9 cellular contexts compared by ENCODE assay signal in the genomic region with DNA sequence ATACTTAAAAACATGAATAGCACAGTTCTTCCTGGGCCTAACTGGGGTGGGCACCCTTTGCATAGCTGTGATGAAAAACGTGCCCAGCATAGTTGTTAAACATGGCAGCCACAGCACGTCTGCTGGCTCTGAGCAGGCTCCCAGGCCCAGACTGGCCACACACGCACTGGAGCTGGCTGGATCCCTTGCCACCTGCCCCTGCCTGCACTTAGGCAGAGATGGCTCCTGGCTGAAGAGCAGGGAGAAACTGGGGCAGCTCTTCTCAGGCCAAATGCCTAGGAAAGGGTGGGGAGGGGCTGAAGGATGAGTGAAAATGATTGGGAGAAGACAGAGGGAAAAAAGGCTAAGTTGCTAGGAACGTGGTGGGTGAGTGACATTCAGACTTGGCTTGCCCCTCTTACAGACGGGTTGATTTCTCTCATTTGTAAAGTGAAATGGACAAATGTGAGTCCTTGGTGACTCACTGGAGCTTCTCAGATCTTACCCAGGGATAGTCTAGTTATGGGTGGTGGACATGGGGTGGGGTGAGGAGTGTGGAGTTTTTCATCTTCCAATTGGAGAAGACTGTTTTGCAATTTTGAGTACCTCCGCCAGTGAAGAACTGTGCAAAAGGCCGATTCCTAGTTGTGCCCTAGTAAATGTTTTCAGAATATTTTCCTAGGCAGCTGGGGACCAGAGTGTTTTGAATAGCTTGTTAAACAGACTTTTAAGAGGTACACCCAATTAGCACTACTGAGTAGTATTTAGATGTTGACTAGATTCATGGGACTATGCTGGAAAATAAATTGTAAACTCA. TPM values are rescaled to one million over a fixed set of nuclear protein-coding genes. Genes with fewer than 3 reads are reported as not detected.
A peak's percentile ranks its signal among the peaks of the same experiment; 100 is the strongest.
DNase-seq lines count a peak whose midpoint lies in the region; ATAC-seq and TF ChIP-seq lines count a peak whose summit lies in the region.
"Had no signal": no experiment of that assay in that cellular context is flagged by ENCODE, and none has a peak within 500 bp of the region (broad histone marks: within the 10 kb centered on the region; RNA-seq: fewer than 3 reads in every experiment).

No MANE protein-coding gene starts in this region.

- peaks cover 22 to 92% (median 67%) of the 10 kb centered on the region in 12 donors for H3K4me1 ChIP-seq in heart left ventricle

- H3K27ac Mint-ChIP-seq in HFFc6 (peak overlapping the region; percentile 91), activated B cell treated with CpG ODN at 0.5 μM for 24 hours (peak overlapping the region; percentile 6)

- H3K27me3 ChIP-seq in heart left ventricle, result no peaks in the 10 kb centered on the region

- H3K27me3 Mint-ChIP-seq in HFFc6 (ENCODE audit: insufficient read depth) (peaks cover 4% of the 10 kb centered on the region; the same call in 1 of the 2 replicates), activated B cell treated with CpG ODN at 0.5 μM for 24 hours (no peaks in the 10 kb centered on the region)

- DNase-seq in HFFc6 (peak; percentile 80), activated B cell treated with CpG ODN at 0.5 μM for 24 hours (no peak), heart left ventricle (no peak), occipital lobe (lab: John Stamatoyannopoulos, UW) (no peak), DMS153 treated with DMSO at 0.1 percent for 48 hours (lab: John Stamatoyannopoulos, UW; ENCODE audit: unreplicated experiment) (no peak)
- no peak for DNase-seq in activated CD4-positive, alpha-beta T cell treated with anti-CD3 and anti-CD28 coated beads, Interleukin-2, amount 50 U/mL, for 4 hours
- DNase-seq: stimulated activated CD4-positive, alpha-beta T cell treated with anti-CD3 and anti-CD28 coated beads, Interleukin-2, amount 100 ng/mL, for 48 hours had no signal

- intact Hi-C loops in activated B cell treated with CpG ODN at 0.5 μM for 24 hours (cut with micrococcal nuclease) (loop anchor here (1.0 kb wide), 2 partner anchors 7 to 11 kb away; no protein-coding TSS in a partner anchor), heart left ventricle (cut with DNase I) (loop anchor here in 2 of 10 donors (5.0 kb wide), 2 partner anchors 33 to 38 kb away; no protein-coding TSS in a partner anchor)

- H3K36me3 ChIP-seq in heart left ventricle, result no peaks in the 10 kb centered on the region

- WGBS in heart left ventricle, 4 donors, result 68 to 74% (median 70%) methylated on average over 7 of the region's 7 CpGs

- peak overlapping the region; percentile 73 for H3K4me3 Mint-ChIP-seq in HFFc6
- H3K4me3 Mint-ChIP-seq in activated B cell treated with CpG ODN at 0.5 μM for 24 hours, result peak overlapping the region; percentile 5

- POLR2A ChIA-PET in activated B cell treated with CpG ODN at 0.5 μM for 24 hours (lab: Charles Lee), result interaction anchor here (0.6 to 1.2 kb wide), 2 partner anchors 13 to 62 kb away, joined by 4 to 5 read pairs; no protein-coding TSS in a partner anchor

- H3K36me3 Mint-ChIP-seq in HFFc6 (ENCODE audit: low read depth) (peaks cover 40% of the 10 kb centered on the region), activated B cell treated with CpG ODN at 0.5 μM for 24 hours (ENCODE audit: low read depth) (no peaks in the 10 kb centered on the region)

- TF ChIP-seq POLR2A in heart left ventricle (IDR thresholded peaks at IDR 0.05), result no peak

- CTCF ChIA-PET in activated B cell treated with CpG ODN at 0.5 μM for 24 hours (lab: Charles Lee), result no interaction called here

- H3K9me3 Mint-ChIP-seq in HFFc6 (no peaks in the 10 kb centered on the region), activated B cell treated with CpG ODN at 0.5 μM for 24 hours (no peaks in the 10 kb centered on the region)

- ATAC-seq in activated B cell treated with CpG ODN at 0.5 μM for 24 hours (ENCODE audit: low read depth) (no peak), heart left ventricle (peak in 3 of 4 donors; percentile 57 to 70 (median 63)), HG02981 (IDR thresholded peaks at IDR 0.05; ENCODE audit: unreplicated experiment) (no peak)

- H3K27ac ChIP-seq in heart left ventricle (peak overlapping the region; percentile 5 to 90 (median 66)), skin epidermis (peak overlapping the region in 19 of 21 experiments; percentile 2 to 75 (median 61))

- no peaks in the 10 kb centered on the region for H3K9me3 ChIP-seq in heart left ventricle

- H3K4me3 ChIP-seq in heart left ventricle (no peak overlapping the region), skin epidermis (no peak overlapping the region)

- H3K4me1 Mint-ChIP-seq in HFFc6 (ENCODE audit: low read depth) (peaks cover 97% of the 10 kb centered on the region), activated B cell treated with CpG ODN at 0.5 μM for 24 hours (peaks cover 92% of the 10 kb centered on the region)

- TF ChIP-seq CTCF in HFFc6 (IDR thresholded peaks at IDR 0.05) (no peak), activated B cell treated with CpG ODN at 0.5 μM for 24 hours (IDR thresholded peaks at IDR 0.05) (no peak), heart left ventricle (IDR thresholded peaks at IDR 0.05) (no peak)

RNA-seq across cellular contexts. Expression of gene TRIO, which starts 42.4 kb away (rescaled TPM):
- total RNA-seq in HFFc6 (2021; fragmentation: NEBNext Ultra II Directional; extraction: Animal tissue kit (Norgen Biotek cat#: 25700)), result 100 to 1,000 TPM; 167 to 219 (median 190) TPM
- total RNA-seq in activated B cell treated with CpG ODN at 0.5 μM for 24 hours (191 and 223 TPM in 2 replicates), heart left ventricle (10 to 100 TPM; 45.4 to 99.1 (median 63.2) TPM), occipital lobe (381 TPM)
- 10 to 100 TPM; 35.2 to 50.9 TPM for polyA plus RNA-seq in heart left ventricle

Comparison
In these comparisons a context has a peak if more than half of its experiments do, and no peak if none do; other contexts are left out.
1. ATAC-seq: peak in heart left ventricle (3 of 4); none in activated B cell treated with CpG ODN at 0.5 μM for 24 hours (single experiment) and HG02981 (single experiment).